Comparison of ENCODE assay signal across 9 cellular contexts in the genomic region with DNA sequence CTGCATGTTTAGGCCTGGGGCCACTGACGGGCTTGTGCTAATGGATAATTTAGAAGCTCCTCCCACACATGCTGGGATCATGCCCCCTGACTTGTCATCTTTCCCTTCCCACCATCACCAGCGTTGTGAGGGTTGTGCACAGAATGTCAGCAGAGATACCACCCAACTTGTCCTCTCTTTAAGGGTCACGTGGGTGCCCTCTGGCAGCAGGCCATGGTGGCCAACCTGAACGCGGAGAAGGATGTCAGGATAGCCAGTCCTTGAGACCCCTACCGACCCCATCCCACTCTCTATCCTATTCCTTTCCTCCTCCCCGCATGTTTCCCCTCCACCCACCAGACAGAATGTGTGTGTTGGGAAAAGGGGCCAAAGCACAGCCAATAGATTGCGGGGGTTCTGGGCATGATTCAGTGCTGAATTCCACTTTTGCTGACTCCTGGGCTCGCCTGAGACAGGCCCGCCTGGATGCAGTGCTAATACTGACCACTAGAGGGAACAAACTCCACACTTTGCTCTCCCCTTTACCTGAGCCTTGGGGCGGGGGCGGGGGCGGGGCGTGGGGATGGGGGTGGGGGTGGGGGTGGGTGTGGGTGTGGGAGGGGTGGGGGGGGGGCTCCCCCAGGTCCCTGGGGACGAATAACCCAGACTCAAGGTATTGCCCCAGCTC. TPM values are rescaled to one million over a fixed set of nuclear protein-coding genes. Genes with fewer than 3 reads are reported as not detected.
DNase-seq lines count a peak whose midpoint lies in the region; ATAC-seq and TF ChIP-seq lines count a peak whose summit lies in the region.
"Had no signal": no experiment of that assay in that cellular context is flagged by ENCODE, and none has a peak within 500 bp of the region (broad histone marks: within the 10 kb centered on the region; RNA-seq: fewer than 3 reads in every experiment).

A gene (minus strand): TSS at position 10 of the 667 bp plus-strand sequence. CDS start 143 bp downstream, outside the sequence.

- H3K27ac ChIP-seq in RWPE1: no peak within 1 kb of the TSS
- H3K27ac ChIP-seq in gastrocnemius medialis: no peak within 1 kb of the TSS
- H3K27ac ChIP-seq: skin epidermis had no signal

- peak; percentile 39 to 53 for DNase-seq in AML-193 (lab: John Stamatoyannopoulos, UW)
- DNase-seq in H4 (ENCODE audit: low spot score): peak; percentile 44
- DNase-seq in RWPE1 (ENCODE audit: low spot score): peak; percentile 79
- peak; percentile 43 for DNase-seq in activated effector memory CD4-positive, alpha-beta T cell treated with Interleukin-2 at 50 U/mL for 16 hours
- no peak for DNase-seq in Right ventricle myocardium superior
- DNase-seq in gastrocnemius medialis: peak in 1 of 2 donors; percentile 20
- DNase-seq in medulla oblongata (ENCODE audit: extremely low spot score): no peak

- intact Hi-C loops in Right ventricle myocardium superior (cut with DNase I): no loop called here
- intact Hi-C loops in gastrocnemius medialis (cut with DNase I; ENCODE audit: low total_unique reads): no loop called here

- no peak within 1 kb of the TSS for H3K4me3 ChIP-seq in gastrocnemius medialis
- H3K4me3 ChIP-seq: skin epidermis had no signal

- POLR2A ChIA-PET in RWPE1 (lab: Yijun Ruan, JAX; ENCODE audit: low non-redundant PET): no interaction called here

- H3K36me3 ChIP-seq in gastrocnemius medialis: no peaks in the 10 kb centered on the region

- peak; percentile 75 for TF ChIP-seq CTCF in RWPE1 (conservative IDR thresholded peaks at IDR 0.05; ENCODE audit: low read depth)
- peak; percentile 17 to 68 (median 55) for TF ChIP-seq CTCF in gastrocnemius medialis (IDR thresholded peaks at IDR 0.05 in 4 of 5, conservative IDR thresholded peaks at IDR 0.05 in 1 of 5)

- H3K27me3 ChIP-seq in gastrocnemius medialis: no peaks in the 10 kb centered on the region

- in situ Hi-C loops in gastrocnemius medialis (cut with MboI; ENCODE audit: low sequenced_read_pairs in 4 of 4): no loop called here

- no peak for TF ChIP-seq POLR2A in gastrocnemius medialis (IDR thresholded peaks at IDR 0.05)

- peak; percentile 72 for ATAC-seq in Right ventricle myocardium superior (ENCODE audit: poor library complexity)
- peak in 1 of 2 donors; percentile 83 for ATAC-seq in gastrocnemius medialis
- ATAC-seq in GM21360 (IDR thresholded peaks at IDR 0.05; ENCODE audit: unreplicated experiment): no peak

- no peaks in the 10 kb centered on the region for H3K4me1 ChIP-seq in gastrocnemius medialis

- CTCF ChIA-PET in RWPE1 (lab: Yijun Ruan, JAX): interaction anchor here (0.7 kb wide), 3 partner anchors 33 to 294 kb away, joined by 3 to 5 read pairs (median 3); no protein-coding TSS in a partner anchor

- no peaks in the 10 kb centered on the region for H3K9me3 ChIP-seq in gastrocnemius medialis

RNA-seq across cellular contexts. Expression of the gene that starts here (rescaled TPM):
- total RNA-seq in H4 (2014; rRNA removed; shearing (Covaris generic)): not detected in 2 replicates
- total RNA-seq in Right ventricle myocardium superior: not detected
- not detected for total RNA-seq in gastrocnemius medialis

Comparison
In these comparisons a context has a peak if more than half of its experiments do, and no peak if none do; other contexts are left out.
1. Peak in DNase-seq in H4; RNA of the gene not detected or under 1 TPM.
2. Peak in ATAC-seq in Right ventricle myocardium superior; RNA of the gene not detected or under 1 TPM.
3. DNase-seq: peak in AML-193 (2 of 2), RWPE1 (single experiment) and activated effector memory CD4-positive, alpha-beta T cell treated with Interleukin-2 at 50 U/mL for 16 hours (single experiment); none in Right ventricle myocardium superior (single experiment) and medulla oblongata (single experiment).